In the genomic region with DNA sequence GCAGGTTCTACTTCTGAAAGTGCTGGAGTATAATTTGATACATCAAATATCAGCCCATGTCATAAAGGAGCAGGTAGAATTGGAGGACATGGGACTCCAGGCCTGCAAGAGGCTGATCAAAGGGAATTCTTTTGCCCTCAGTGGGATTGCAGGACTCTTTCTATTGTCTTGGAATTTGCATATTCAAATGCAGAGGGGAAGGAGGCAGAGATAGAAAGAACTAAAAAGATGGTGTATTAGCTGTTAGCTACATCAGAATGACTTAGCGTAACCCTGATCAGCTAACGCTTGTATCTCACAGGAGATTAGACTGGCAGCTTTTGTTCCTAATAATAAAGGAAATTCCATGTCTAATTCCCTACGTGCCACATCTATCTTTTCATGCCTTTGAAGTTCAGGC, we compare ENCODE assay signal across 30 cellular contexts.
"Had no signal": no experiment of that assay in that cellular context is flagged by ENCODE, and none has a peak within 500 bp of the region (broad histone marks: within the 10 kb centered on the region; RNA-seq: fewer than 3 reads in every experiment).

No MANE protein-coding gene starts in this region.

- H3K9ac ChIP-seq: SK-N-SH had no signal

- DNase-seq: activated CD4-positive, alpha-beta T cell treated with anti-CD3 and anti-CD28 coated beads for 36 hours; activated CD4-positive, alpha-beta T cell treated with anti-CD3 and anti-CD28 coated beads, Interleukin-2, amount 10 ng/mL, durations not matched to agents 7 days and 5 days; activated CD4-positive, alpha-beta T cell treated with anti-CD3 and anti-CD28 coated beads, Interleukin-2, amount 50 U/mL, for 48 hours; activated CD8-positive, alpha-beta T cell treated with anti-CD3 and anti-CD28 coated beads, Interleukin-2, amount 10 ng/mL, durations not matched to agents 7 days and 5 days; activated gamma-delta T cell; activated naive CD4-positive, alpha-beta T cell treated with anti-CD3 and anti-CD28 coated beads for 36 hours; activated T-cell treated with anti-CD3 and anti-CD28 coated beads, Interleukin-2, amount 50 U/mL, for 24 hours; adrenal gland; body of pancreas; NCI-H1092 treated with DMSO at 0.1 percent for 48 hours; NCI-H1417; NCI-H146; NCI-H187; NCI-H2029 treated with DMSO at 0.1 percent for 48 hours; NCI-H2107; NCI-H2171 treated with DMSO at 0.1 percent for 48 hours; NCI-H226; NCI-H524 treated with DMSO at 0.1 percent for 48 hours; NCI-H748 treated with DMSO at 0.1 percent for 48 hours; NK-92 treated with Interleukin-12 subunit alpha and Interleukin-12 subunit beta, amount 100 ng/mL, for 24 hours; PC-3; Peyer's patch; RPMI8226; SHP77 treated with DMSO at 0.1 percent for 48 hours; SK-N-SH had no signal

- H3K4me3 ChIP-seq: adrenal gland, body of pancreas, breast epithelium, Peyer's patch, SJSA1 had no signal

- H3K9me2 ChIP-seq: SK-N-SH had no signal

- H3K36me3 ChIP-seq: adrenal gland, breast epithelium, Peyer's patch, SJSA1 had no signal

- H3K4me1 ChIP-seq: adrenal gland, body of pancreas, breast epithelium, Peyer's patch, SJSA1 had no signal

- H3K4me2 ChIP-seq: SK-N-SH had no signal

- ATAC-seq: activated CD4-positive, alpha-beta T cell treated with anti-CD3 and anti-CD28 coated beads for 36 hours; activated CD4-positive, CD25-positive, alpha-beta regulatory T cell treated with anti-CD3 and anti-CD28 coated beads, Interleukin-2, amount 50 U/mL, for 24 hours; activated CD8-positive, alpha-beta T cell treated with anti-CD3 and anti-CD28 coated beads, Interleukin-2, amount 10 ng/mL, durations not matched to agents 7 days and 5 days; activated naive CD4-positive, alpha-beta T cell treated with anti-CD3 and anti-CD28 coated beads, Interleukin-2, amount 50 U/mL, for 72 hours; body of pancreas; PC-3; WTC11 had no signal

- H3K27me3 ChIP-seq: adrenal gland, body of pancreas, breast epithelium, Peyer's patch, SJSA1 had no signal

- H3K9me3 ChIP-seq: adrenal gland, body of pancreas, breast epithelium, Peyer's patch, SJSA1, SK-N-SH had no signal

- H3K27ac ChIP-seq: adrenal gland, body of pancreas, breast epithelium, Peyer's patch, SJSA1 had no signal
